In genomic region chr14:30991408-30991807, GRCh38 we compare ENCODE assay signal across 25 cellular contexts. TPM values are rescaled to one million over a fixed set of nuclear protein-coding genes. Genes with fewer than 3 reads are reported as not detected.
DNase-seq lines count a peak whose midpoint lies in the region; ATAC-seq, FAIRE-seq and TF ChIP-seq lines count a peak whose summit lies in the region.
"Had no signal": no experiment of that assay in that cellular context is flagged by ENCODE, and none has a peak within 500 bp of the region (broad histone marks: within the 10 kb centered on the region; RNA-seq: fewer than 3 reads in every experiment).

No MANE protein-coding gene starts in this region.

- H3K4me3 Mint-ChIP-seq in CD4-positive, alpha-beta memory T cell: peak overlapping the region in 2 of 8 donors; percentile 26 to 45
- H3K4me3 Mint-ChIP-seq in natural killer cell treated with Interleukin-12 subunit alpha and Interleukin-12 subunit beta and Interleukin-15 and Interleukin-18, amount 100 ng/mL, for 72 hours: no peak overlapping the region
- H3K4me3 Mint-ChIP-seq: activated naive CD4-positive, alpha-beta T cell treated with anti-CD3 and anti-CD28 coated beads for 36 hours had no signal

- H3K9ac ChIP-seq in GM12878 (ENCODE audit: control insufficient read depth, insufficient read depth, low read length): no peak overlapping the region

- H3K27me3 ChIP-seq in CD4-positive, alpha-beta memory T cell (ENCODE audit: insufficient read depth, low read length): no peaks in the 10 kb centered on the region
- H3K27me3 ChIP-seq in GM12878 (replicated peaks in 1 of 2; ENCODE audit: control insufficient read depth in 2 of 2, insufficient read depth in 2 of 2, low read length in 1 of 2): no peaks in the 10 kb centered on the region
- H3K27me3 ChIP-seq: esophagus squamous epithelium, gastrocnemius medialis had no signal

- FAIRE-seq in HTR-8/SVneo (lab: Jason Lieb, UNC) (peak; percentile 60), GM12878 (lab: Jason Lieb, UNC) (no peak)
- FAIRE-seq: GM19239 had no signal

- in situ Hi-C loops in GM12878 (cut with MboI): no loop called here

- H3K36me3 ChIP-seq in CD4-positive, alpha-beta memory T cell (ENCODE audit: insufficient read depth, low read length): no peaks in the 10 kb centered on the region
- H3K36me3 ChIP-seq in GM12878 (ENCODE audit: control insufficient read depth in 2 of 2, insufficient read depth in 2 of 2, low read length in 1 of 2): no peaks in the 10 kb centered on the region
- H3K36me3 ChIP-seq: esophagus squamous epithelium, gastrocnemius medialis had no signal

- H3K4me1 Mint-ChIP-seq in CD4-positive, alpha-beta memory T cell: peaks cover 33 to 49% (median 41%) of the 10 kb centered on the region in 4 donors
- peaks cover 32 to 36% of the 10 kb centered on the region in 2 donors for H3K4me1 Mint-ChIP-seq in natural killer cell treated with Interleukin-12 subunit alpha and Interleukin-12 subunit beta and Interleukin-15 and Interleukin-18, amount 100 ng/mL, for 72 hours (ENCODE audit: low read depth in 2 of 2)

- no peak for TF ChIP-seq RAD21 in GM12878 (IDR thresholded peaks at IDR 0.05; ENCODE audit: insufficient read depth, low read depth, low read length)

- H4K20me1 ChIP-seq in GM12878 (ENCODE audit: control insufficient read depth, insufficient read depth): peaks cover 5% of the 10 kb centered on the region; the same call in 1 of the 2 replicates

- no peak overlapping the region for H3K27ac ChIP-seq in CD4-positive, alpha-beta memory T cell (ENCODE audit: low read depth, low read length)
- H3K27ac ChIP-seq in GM12878 (ENCODE audit: control insufficient read depth, insufficient read depth): peak overlapping the region; percentile 4; the same call in 1 of the 2 replicates
- H3K27ac ChIP-seq: esophagus squamous epithelium, SK-N-MC had no signal

- no peak overlapping the region for H3K4me3 ChIP-seq in CD4-positive, alpha-beta memory T cell (ENCODE audit: low read length in 2 of 2)
- H3K4me3 ChIP-seq in GM12878: no peak overlapping the region
- H3K4me3 ChIP-seq: esophagus squamous epithelium, gastrocnemius medialis, SK-N-MC, smooth muscle cell had no signal

- SMC1A ChIA-PET in GM12878 (lab: Charles Lee; ENCODE audit: uncharacterized antibody, unreplicated experiment): no interaction called here

- no peak overlapping the region for H3K4me2 ChIP-seq in GM12878 (ENCODE audit: control insufficient read depth, insufficient read depth)
- H3K4me2 ChIP-seq: smooth muscle cell had no signal

- CTCF ChIA-PET in CD4-positive, alpha-beta memory T cell (lab: Charles Lee; ENCODE audit: partially characterized antibody): interaction anchor here (2.7 kb wide), 1 partner anchor 11 kb away, joined by 13 read pairs; no protein-coding TSS in a partner anchor
- CTCF ChIA-PET in GM12878 (lab: Yijun Ruan, JAX): interaction anchor here (0.9 to 1.7 kb wide), 4 partner anchors 10 to 79 kb away, joined by 3 to 8 read pairs (median 3); no protein-coding TSS in a partner anchor

- TF ChIP-seq CTCF in GM12878 (IDR thresholded peaks at IDR 0.05 in 2 of 3, conservative IDR thresholded peaks at IDR 0.05 in 1 of 3; ENCODE audit: control insufficient read depth in 2 of 3, extremely low read depth in 1 of 3, insufficient read depth in 1 of 3, low read depth in 3 of 3, low read length in 3 of 3): no peak

- peaks cover 0 to 7% of the 10 kb centered on the region in 2 donors for H3K36me3 Mint-ChIP-seq in CD4-positive, alpha-beta memory T cell
- H3K36me3 Mint-ChIP-seq in natural killer cell treated with Interleukin-12 subunit alpha and Interleukin-12 subunit beta and Interleukin-15 and Interleukin-18, amount 100 ng/mL, for 72 hours: no peaks in the 10 kb centered on the region

- H2AFZ ChIP-seq in GM12878 (ENCODE audit: control insufficient read depth, low read depth, low read length): no peak overlapping the region

- peaks cover 30% of the 10 kb centered on the region for H3K4me1 ChIP-seq in CD4-positive, alpha-beta memory T cell (ENCODE audit: insufficient read depth, low read length)
- H3K4me1 ChIP-seq in GM12878 (ENCODE audit: control insufficient read depth, insufficient read depth, low read length): peaks cover 9% of the 10 kb centered on the region; the same call in 1 of the 2 replicates

- TF ChIP-seq EP300 in GM12878 (IDR thresholded peaks at IDR 0.05; ENCODE audit: borderline replicate concordance in 1 of 2, control insufficient read depth in 1 of 2, low read depth in 2 of 2, low read length in 2 of 2): no peak

- no TSS peak for BruUV-seq in GM12878 (replicated peaks; lab: Mats Ljungman, UMichigan)

- no peak for TF ChIP-seq POLR2A in GM12878 (IDR thresholded peaks at IDR 0.05; ENCODE audit: low read depth, low read length)

- H3K9me3 Mint-ChIP-seq in CD4-positive, alpha-beta memory T cell: peaks cover 0 to 2% (median 0%) of the 10 kb centered on the region in 8 donors
- H3K9me3 Mint-ChIP-seq in natural killer cell treated with Interleukin-12 subunit alpha and Interleukin-12 subunit beta and Interleukin-15 and Interleukin-18, amount 100 ng/mL, for 72 hours: no peaks in the 10 kb centered on the region
- H3K9me3 Mint-ChIP-seq: activated naive CD4-positive, alpha-beta T cell treated with anti-CD3 and anti-CD28 coated beads for 36 hours had no signal

- peaks cover 54% of the 10 kb centered on the region for H3K79me2 ChIP-seq in GM12878 (ENCODE audit: control insufficient read depth, insufficient read depth, low read length)

- RAD21 ChIA-PET in GM12878 (lab: Charles Lee; ENCODE audit: unreplicated experiment): interaction anchor here (0.7 kb wide), 1 partner anchor 1343 kb away, joined by 3 read pairs; no protein-coding TSS in a partner anchor

- WGBS in GM12878 (ENCODE audit: insufficient coverage, insufficient replicate concordance, low lambda C conversion rate, missing lambda C conversion rate): 84% methylated on average over 2 of the region's 2 CpGs

- no peaks in the 10 kb centered on the region for H3K27me3 Mint-ChIP-seq in CD4-positive, alpha-beta memory T cell
- H3K27me3 Mint-ChIP-seq in natural killer cell treated with Interleukin-12 subunit alpha and Interleukin-12 subunit beta and Interleukin-15 and Interleukin-18, amount 100 ng/mL, for 72 hours: no peaks in the 10 kb centered on the region

- POLR2A ChIA-PET in CD4-positive, alpha-beta memory T cell (lab: Charles Lee; ENCODE audit: partially characterized antibody): no interaction called here
- POLR2A ChIA-PET in GM12878 (lab: Charles Lee): interaction anchor here (1.1 kb wide), 2 partner anchors 13 to 35 kb away, joined by 3 read pairs; partner anchors contain the start of gene STRN3

- no peak for ATAC-seq in GM12878
- no peak for ATAC-seq in natural killer cell treated with Interleukin-12 subunit alpha and Interleukin-12 subunit beta and Interleukin-15 and Interleukin-18, amount 100 ng/mL, for 72 hours
- no peak for ATAC-seq in HG02642 (IDR thresholded peaks at IDR 0.05; ENCODE audit: poor library complexity, unreplicated experiment)
- ATAC-seq: activated CD4-positive, CD25-positive, alpha-beta regulatory T cell treated with anti-CD3 and anti-CD28 coated beads, Interleukin-2, amount 50 U/mL, for 24 hours; gastrocnemius medialis had no signal

- intact Hi-C loops in CD4-positive, alpha-beta memory T cell (cut with micrococcal nuclease): no loop called here
- intact Hi-C loops in GM12878 (cut with micrococcal nuclease; ENCODE audit: unreplicated experiment): no loop called here

- no peak for DNase-seq in CD4-positive, alpha-beta memory T cell
- DNase-seq in HTR-8/SVneo (ENCODE audit: insufficient read length, low spot score) (no peak), GM12878 (ENCODE audit: low read depth, low spot score) (no peak), KG1 (lab: John Stamatoyannopoulos, UW) (no peak), hepatic stellate cell (ENCODE audit: low spot score) (no peak)
- DNase-seq in natural killer cell treated with Interleukin-12 subunit alpha and Interleukin-12 subunit beta and Interleukin-15 and Interleukin-18, amount 100 ng/mL, for 72 hours (ENCODE audit: low spot score): no peak
- DNase-seq: activated naive CD4-positive, alpha-beta T cell treated with anti-CD3 and anti-CD28 coated beads for 36 hours; activated T-cell treated with anti-CD3 and anti-CD28 coated beads, Interleukin-2, amount 50 U/mL, for 1 hour; Calu3; effector memory CD4-positive, alpha-beta T cell; esophagus squamous epithelium; gastrocnemius medialis; islet precursor cell; NCI-H1417; NCI-H2107; NCI-H524; nucleus accumbens; stimulated activated CD4-positive, alpha-beta T cell treated with anti-CD3 and anti-CD28 coated beads, Interleukin-4, amount 100 ng/mL, for 1 hour; stimulated activated naive CD4-positive, alpha-beta T cell; T-helper 9 cell had no signal

- no peaks in the 10 kb centered on the region for H3K9me3 ChIP-seq in CD4-positive, alpha-beta memory T cell (ENCODE audit: control insufficient read depth in 1 of 2, low read length in 2 of 2)
- H3K9me3 ChIP-seq in GM12878 (replicated peaks; ENCODE audit: control insufficient read depth, insufficient read depth, low read length): no peaks in the 10 kb centered on the region
- H3K9me3 ChIP-seq: esophagus squamous epithelium, gastrocnemius medialis had no signal

- H3K27ac Mint-ChIP-seq in CD4-positive, alpha-beta memory T cell: peak overlapping the region in 4 of 7 donors; percentile 26 to 76 (median 40)
- H3K27ac Mint-ChIP-seq in natural killer cell treated with Interleukin-12 subunit alpha and Interleukin-12 subunit beta and Interleukin-15 and Interleukin-18, amount 100 ng/mL, for 72 hours: peak overlapping the region; percentile 13 to 14
- H3K27ac Mint-ChIP-seq: activated naive CD4-positive, alpha-beta T cell treated with anti-CD3 and anti-CD28 coated beads for 36 hours had no signal

RNA-seq across cellular contexts. Expression of gene AP4S1, which starts 34.0 kb away (rescaled TPM):
- 10 to 100 TPM; 18.0 to 22.6 TPM for total RNA-seq in CD4-positive, alpha-beta memory T cell
- polyA plus RNA-seq in CD4-positive, alpha-beta memory T cell: 1 to 10 TPM; 4.8 TPM
- 7.1 and 10.2 TPM in 2 replicates for total RNA-seq in GM12878 (2013; cell fraction: nucleolus; rRNA removed)
- total RNA-seq in GM12878 (2014; rRNA removed) (4.3 and 5.1 TPM in 2 replicates), GM12878 (2014; rRNA removed; fragmentation: Illumina TruSeq; extraction: Trizol) (6.3 and 6.5 TPM in 2 replicates), GM12878 (2021) (3.8 and 5.5 TPM in 2 replicates)
- polyA plus RNA-seq in GM12878 (2011; ENCODE audit: low read depth): 2.4 TPM
- polyA plus RNA-seq in GM12878 (2011; rRNA removed) (3.6 and 6.9 TPM in 2 replicates), GM12878 (2014; fragmentation: Illumina TruSeq; extraction: Trizol) (5.6 and 8.1 TPM in 2 replicates), GM12878 (2014; fragmentation: Nextera tagmentation; extraction: Ambion mirVana) (1 to 10 TPM; 5.3 to 5.7 TPM), GM12878 (2014; rRNA removed) (2.9 and 6.3 TPM in 2 replicates), GM12878 (2016; fragmentation: Nextera tagmentation; extraction: Ambion mirVana) (1 to 10 TPM; 8.8 to 9.0 TPM)
- polyA plus RNA-seq in GM12878 (2011; cell fraction: cytosol; rRNA removed): 1.1 and 1.5 TPM in 2 replicates
- 1.2 and 1.4 TPM in 2 replicates for polyA plus RNA-seq in GM12878 (2011; cell fraction: nucleus; rRNA removed)
- 2.4 and 4.5 TPM in 2 replicates for polyA plus RNA-seq in GM12878 (2012)
- polyA minus RNA-seq in GM12878 (2011; rRNA and poly(A)+ RNA removed): 2.3 and 4.2 TPM in 2 replicates
- polyA minus RNA-seq in GM12878 (2011; cell fraction: cytosol; rRNA and poly(A)+ RNA removed): 0.27 and 2.2 TPM in 2 replicates
- polyA minus RNA-seq in GM12878 (2011; cell fraction: nucleus; rRNA and poly(A)+ RNA removed): 1.1 and 4.3 TPM in 2 replicates
- 10 to 100 TPM in 1 of 2 donors, 1 to 10 TPM in 1; 7.8 to 10.6 TPM for total RNA-seq in natural killer cell treated with Interleukin-12 subunit alpha and Interleukin-12 subunit beta and Interleukin-15 and Interleukin-18, amount 100 ng/mL, for 72 hours

RNA-seq across cellular contexts. Expression of gene STRN3, which starts 34.8 kb away (rescaled TPM):
- 10 to 100 TPM; 22.0 to 26.2 TPM for total RNA-seq in CD4-positive, alpha-beta memory T cell
- polyA plus RNA-seq in CD4-positive, alpha-beta memory T cell: 1 to 10 TPM; 2.3 to 6.2 TPM
- 70.4 and 72.0 TPM in 2 replicates for total RNA-seq in GM12878 (2013; cell fraction: nucleolus; rRNA removed)
- 17.9 and 21.8 TPM in 2 replicates for total RNA-seq in GM12878 (2014; rRNA removed)
- 27.9 and 28.0 TPM in 2 replicates for total RNA-seq in GM12878 (2014; rRNA removed; fragmentation: Illumina TruSeq; extraction: Trizol)
- total RNA-seq in GM12878 (2021): 17.0 and 17.4 TPM in 2 replicates
- polyA plus RNA-seq in GM12878 (2011; ENCODE audit: low read depth): 3.2 TPM
- 17.8 and 29.9 TPM in 2 replicates for polyA plus RNA-seq in GM12878 (2011; rRNA removed)
- 6.6 and 7.2 TPM in 2 replicates for polyA plus RNA-seq in GM12878 (2011; cell fraction: cytosol; rRNA removed)
- 17.3 and 20.1 TPM in 2 replicates for polyA plus RNA-seq in GM12878 (2011; cell fraction: nucleus; rRNA removed)
- 5.7 and 9.2 TPM in 2 replicates for polyA plus RNA-seq in GM12878 (2012)
- 12.3 and 16.5 TPM in 2 replicates for polyA plus RNA-seq in GM12878 (2014; fragmentation: Illumina TruSeq; extraction: Trizol)
- 10 to 100 TPM in 1 of 2 experiments, 1 to 10 TPM in 1; 7.8 to 14.0 TPM for polyA plus RNA-seq in GM12878 (2014; fragmentation: Nextera tagmentation; extraction: Ambion mirVana)
- 9.2 and 12.3 TPM in 2 replicates for polyA plus RNA-seq in GM12878 (2014; rRNA removed)
- 10 to 100 TPM; 13.2 to 14.3 TPM for polyA plus RNA-seq in GM12878 (2016; fragmentation: Nextera tagmentation; extraction: Ambion mirVana)
- 23.0 and 45.6 TPM in 2 replicates for polyA minus RNA-seq in GM12878 (2011; rRNA and poly(A)+ RNA removed)
- polyA minus RNA-seq in GM12878 (2011; cell fraction: cytosol; rRNA and poly(A)+ RNA removed): 8.6 and 12.4 TPM in 2 replicates
- polyA minus RNA-seq in GM12878 (2011; cell fraction: nucleus; rRNA and poly(A)+ RNA removed): 21.3 and 38.5 TPM in 2 replicates
- 10 to 100 TPM; 20.3 to 35.7 TPM for total RNA-seq in natural killer cell treated with Interleukin-12 subunit alpha and Interleukin-12 subunit beta and Interleukin-15 and Interleukin-18, amount 100 ng/mL, for 72 hours
